In genomic region chr13:23805015-23805583, GRCh38 we compare ENCODE assay signal across 31 cellular contexts.
"Had no signal": no experiment of that assay in that cellular context is flagged by ENCODE, and none has a peak within 500 bp of the region (broad histone marks: within the 10 kb centered on the region; RNA-seq: fewer than 3 reads in every experiment).

No MANE protein-coding gene starts in this region.

- H3K9me3 Mint-ChIP-seq: dendritic cell treated with granulocyte-macrophage colony-stimulating factor and Interleukin-4, amounts not matched to agents 40 ng/mL and 50 ng/mL, for 4 days; endodermal cell; naive B cell had no signal

- H3K36me3 ChIP-seq: gastrocnemius medialis, prostate gland, right atrium auricular region, vagina had no signal

- H3K27ac ChIP-seq: epithelial cell of prostate, gastrocnemius medialis, heart left ventricle, hepatocyte, left lung, right atrium auricular region, stomach, thyroid gland, vagina had no signal

- H3K4me2 ChIP-seq: hepatocyte, smooth muscle cell had no signal

- DNase-seq: effector CD8-positive, alpha-beta T cell; endodermal cell; foreskin fibroblast; gastrocnemius medialis; heart left ventricle; kidney; left cardiac atrium; left lung; mesenchymal stem cell; mucosa of descending colon; naive B cell; nucleus accumbens; stimulated activated CD4-positive, alpha-beta T cell treated with anti-CD3 and anti-CD28 coated beads, Interleukin-12 subunit alpha, Interleukin-12 subunit beta, amount 100 ng/mL, for 4 hours; stimulated activated CD4-positive, alpha-beta T cell treated with anti-CD3 and anti-CD28 coated beads, Interleukin-1b, Interleukin-23, amount 100 ng/mL, for 48 hours; stimulated activated CD4-positive, alpha-beta T cell treated with anti-CD3 and anti-CD28 coated beads, Interleukin-4, amount 100 ng/mL, for 1 hour; stimulated activated CD8-positive, alpha-beta memory T cell treated with anti-CD3 and anti-CD28 coated beads, Interleukin-4, amount 100 ng/mL, for 48 hours; stimulated activated naive CD4-positive, alpha-beta T cell treated with Interleukin-2 at 50 U/mL for 16 hours; stomach; thyroid gland; trophoblast cell had no signal

- H2AFZ ChIP-seq: hepatocyte had no signal

- H3K27me3 ChIP-seq: gastrocnemius medialis, heart left ventricle, hepatocyte, left lung, right atrium auricular region, stomach, thyroid gland, vagina had no signal

- H3K4me3 Mint-ChIP-seq: dendritic cell treated with granulocyte-macrophage colony-stimulating factor and Interleukin-4, amounts not matched to agents 40 ng/mL and 50 ng/mL, for 4 days; endodermal cell; mesothelial cell of epicardium; nephron had no signal

- H3K27ac Mint-ChIP-seq: dendritic cell treated with granulocyte-macrophage colony-stimulating factor and Interleukin-4, amounts not matched to agents 40 ng/mL and 50 ng/mL, for 4 days; endodermal cell; mesothelial cell of epicardium; nephron had no signal

- H3K4me3 ChIP-seq: gastrocnemius medialis, heart left ventricle, hepatocyte, left lung, mucosa of descending colon, prostate gland, right atrium auricular region, smooth muscle cell, stomach, thyroid gland, vagina had no signal

- H3K27me3 Mint-ChIP-seq: dendritic cell treated with granulocyte-macrophage colony-stimulating factor and Interleukin-4, amounts not matched to agents 40 ng/mL and 50 ng/mL, for 4 days had no signal

- H3K4me1 ChIP-seq: left lung, prostate gland, right atrium auricular region, stomach, thyroid gland had no signal

- FAIRE-seq: kidney had no signal

- H3K9me3 ChIP-seq: gastrocnemius medialis, heart left ventricle, left lung, mucosa of descending colon, prostate gland, right atrium auricular region, stomach, thyroid gland, vagina had no signal

- ATAC-seq: esophagus mucosa, gastrocnemius medialis, heart left ventricle, left cardiac atrium, left lung, mucosa of descending colon, sciatic nerve had no signal
